ENCODE assay signal across 11 cellular contexts in the genomic region with DNA sequence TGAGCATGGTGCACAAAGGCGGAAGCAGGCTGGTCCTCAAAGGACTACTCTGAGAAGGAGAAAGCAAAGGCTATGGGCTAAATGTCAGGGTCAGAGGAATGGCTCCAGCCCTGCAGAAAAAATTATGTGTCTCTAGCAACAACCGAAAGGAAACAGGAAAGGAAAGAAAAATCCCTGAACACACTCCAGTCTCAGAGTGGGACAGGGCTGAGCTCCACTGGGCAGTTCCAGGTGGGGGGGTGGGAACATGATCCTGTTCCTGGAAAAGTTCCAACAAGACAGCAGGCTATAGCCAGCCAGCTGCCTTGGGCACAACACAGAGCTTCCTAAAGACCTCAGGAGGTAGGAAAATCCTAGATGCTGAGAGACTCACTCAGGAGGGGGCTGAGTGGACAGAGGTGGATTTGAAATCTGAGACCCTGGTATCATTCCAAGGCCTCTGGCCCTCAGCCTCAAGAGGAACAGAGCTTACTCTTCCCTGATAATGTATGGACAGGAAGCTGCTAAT.
DNase-seq lines count a peak whose midpoint lies in the region; ATAC-seq and TF ChIP-seq lines count a peak whose summit lies in the region.
"Had no signal": no experiment of that assay in that cellular context is flagged by ENCODE, and none has a peak within 500 bp of the region (broad histone marks: within the 10 kb centered on the region; RNA-seq: fewer than 3 reads in every experiment).

No MANE protein-coding gene starts in this region.

- no peak overlapping the region for H3K9ac ChIP-seq in mesendoderm (ENCODE audit: low read length)

- H3K4me1 ChIP-seq in RWPE2 (ENCODE audit: insufficient read depth, poor library complexity, severe bottlenecking), result peaks cover 4% of the 10 kb centered on the region
- H3K4me1 ChIP-seq in mesendoderm (ENCODE audit: control insufficient read depth, low read depth, low read length), result peaks cover 3% of the 10 kb centered on the region
- H3K4me1 ChIP-seq: psoas muscle had no signal

- no peaks in the 10 kb centered on the region for H3K79me1 ChIP-seq in mesendoderm (ENCODE audit: low read length)

- H3K18ac ChIP-seq in mesendoderm (ENCODE audit: low read length), result no peak overlapping the region

- no peaks in the 10 kb centered on the region for H3K9me3 ChIP-seq in RWPE2 (ENCODE audit: severe bottlenecking)
- H3K9me3 ChIP-seq: psoas muscle had no signal

- H3K27me3 ChIP-seq in RWPE2 (ENCODE audit: insufficient read depth, poor library complexity, severe bottlenecking), result no peaks in the 10 kb centered on the region
- no peaks in the 10 kb centered on the region for H3K27me3 ChIP-seq in mesendoderm (ENCODE audit: insufficient read depth, low read length, poor library complexity)
- no peaks in the 10 kb centered on the region for H3K27me3 ChIP-seq in brain microvascular endothelial cell (replicated peaks)

- H3K79me2 ChIP-seq in mesendoderm (ENCODE audit: control insufficient read depth, insufficient read depth, low read length), result no peaks in the 10 kb centered on the region

- no peak overlapping the region for H4K5ac ChIP-seq in mesendoderm (ENCODE audit: low read length)

- in situ Hi-C loops in brain microvascular endothelial cell (cut with HindIII; ENCODE audit: low pct_ligation_motif_present, low sequenced_read_pairs), result no loop called here

- peak; percentile 92 for ATAC-seq in RWPE2 (ENCODE audit: low read depth)
- no peak for ATAC-seq in GM21529 (IDR thresholded peaks at IDR 0.05; ENCODE audit: unreplicated experiment)
- ATAC-seq: psoas muscle had no signal

- H3K4me3 ChIP-seq in RWPE2 (ENCODE audit: severe bottlenecking) (no peak overlapping the region), mesendoderm (ENCODE audit: low read length) (no peak overlapping the region), brain microvascular endothelial cell (ENCODE audit: low read depth, low read length) (no peak overlapping the region)
- H3K4me3 ChIP-seq: psoas muscle had no signal

- no peak overlapping the region for H3K23ac ChIP-seq in mesendoderm (ENCODE audit: low read length)

- no peak overlapping the region for H3K4ac ChIP-seq in mesendoderm (ENCODE audit: low read depth, low read length)

- no peak overlapping the region for H4K8ac ChIP-seq in mesendoderm (ENCODE audit: low read depth, low read length)

- no peak overlapping the region for H2BK15ac ChIP-seq in mesendoderm (replicated peaks; ENCODE audit: low read depth)

- no CpG with 5 or more reads among the region's 2 CpGs for WGBS in mesendoderm (ENCODE audit: extremely low coverage, insufficient coverage, low lambda C conversion rate)

- H3K4me2 ChIP-seq in mesendoderm (ENCODE audit: low read length), result no peak overlapping the region

- no peak overlapping the region for H3K56ac ChIP-seq in mesendoderm (ENCODE audit: low read length)

- no peak overlapping the region for H2BK5ac ChIP-seq in mesendoderm (ENCODE audit: low read length)

- H2BK120ac ChIP-seq in mesendoderm (ENCODE audit: low read depth, low read length), result no peak overlapping the region

- TF ChIP-seq CTCF in RWPE2 (IDR thresholded peaks at IDR 0.05; ENCODE audit: poor library complexity, severe bottlenecking) (no peak), brain microvascular endothelial cell (IDR thresholded peaks at IDR 0.05; ENCODE audit: low read depth, low read length, missing control alignments) (no peak)

- DNase-seq in COLO668 (lab: John Stamatoyannopoulos, UW; ENCODE audit: unreplicated experiment) (peak; percentile 67), NCI-H146 (lab: John Stamatoyannopoulos, UW) (peak; percentile 78), RWPE2 (ENCODE audit: low spot score) (no peak), mesendoderm (peak; percentile 66), COLO829 (ENCODE audit: low spot score) (no peak), brain microvascular endothelial cell (no peak)
- no peak for DNase-seq in activated T-cell treated with anti-CD3 and anti-CD28 coated beads, Interleukin-2, amount 50 U/mL, for 48 hours
- DNase-seq: activated CD4-positive, CD25-positive, alpha-beta regulatory T cell treated with anti-CD3 and anti-CD28 coated beads, Interleukin-2, amount 50 U/mL, for 72 hours; NCI-H526 treated with DMSO at 0.1 percent for 48 hours; psoas muscle had no signal

- H2AK5ac ChIP-seq in mesendoderm (ENCODE audit: low read length), result no peak overlapping the region

- peak overlapping the region; percentile 55 for H3K27ac ChIP-seq in RWPE2 (ENCODE audit: poor library complexity, severe bottlenecking)
- no peak overlapping the region for H3K27ac ChIP-seq in mesendoderm (ENCODE audit: low read depth, low read length)
- no peak overlapping the region for H3K27ac ChIP-seq in brain microvascular endothelial cell
- H3K27ac ChIP-seq: psoas muscle had no signal

- H3K36me3 ChIP-seq in RWPE2 (ENCODE audit: low read depth) (no peaks in the 10 kb centered on the region), mesendoderm (ENCODE audit: control insufficient read depth, insufficient read depth, low read length) (no peaks in the 10 kb centered on the region), brain microvascular endothelial cell (replicated peaks) (no peaks in the 10 kb centered on the region)

Comparison
In these comparisons a context has a peak if more than half of its experiments do, and no peak if none do; other contexts are left out.
1. DNase-seq: peak in COLO668 (single experiment), NCI-H146 (single experiment) and mesendoderm (single experiment); none in RWPE2 (single experiment), COLO829 (single experiment), activated T-cell treated with anti-CD3 and anti-CD28 coated beads, Interleukin-2, amount 50 U/mL, for 48 hours (0 of 2) and brain microvascular endothelial cell (single experiment).